Comparison of ENCODE assay signal across 10 cellular contexts in genomic region chr2:147689510-147689909, GRCh38.
DNase-seq lines count a peak whose midpoint lies in the region; ATAC-seq and TF ChIP-seq lines count a peak whose summit lies in the region.
"Had no signal": no experiment of that assay in that cellular context is flagged by ENCODE, and none has a peak within 500 bp of the region (broad histone marks: within the 10 kb centered on the region; RNA-seq: fewer than 3 reads in every experiment).

No MANE protein-coding gene starts in this region.

- POLR2A ChIA-PET in PC-3 (lab: Charles Lee; ENCODE audit: unreplicated experiment): no interaction called here

- no peak overlapping the region for H3K27ac ChIP-seq in PC-3 (ENCODE audit: low read length)

- ATAC-seq in GM19372 (IDR thresholded peaks at IDR 0.05; ENCODE audit: low read depth, unreplicated experiment) (peak; percentile 99), HG03060 (IDR thresholded peaks at IDR 0.05; ENCODE audit: low read depth, unreplicated experiment) (peak; percentile 100), PC-3 (peak; percentile 49)
- no peak for ATAC-seq in stimulated activated naive CD8-positive, alpha-beta T cell treated with anti-CD3 and anti-CD28 coated beads, Interleukin-15, amount 100 ng/mL, for 72 hours
- ATAC-seq: GM23338 had no signal

- no TSS peak for BruUV-seq in PC-3 (replicated peaks; lab: Mats Ljungman, UMichigan)

- no peak overlapping the region for H3K9ac ChIP-seq in PC-3 (ENCODE audit: low read length)

- H3K79me2 ChIP-seq in PC-3 (ENCODE audit: low read length): no peaks in the 10 kb centered on the region

- CTCF ChIA-PET in PC-3 (lab: Charles Lee): no interaction called here

- H3K9me3 ChIP-seq in PC-3 (ENCODE audit: low read length): no peaks in the 10 kb centered on the region

- H3K9me2 ChIP-seq in PC-3 (replicated peaks; ENCODE audit: low read length): no peaks in the 10 kb centered on the region

- no peak for TF ChIP-seq CTCF in PC-3 (conservative IDR thresholded peaks at IDR 0.05; ENCODE audit: low read depth, low read length)

- no peaks in the 10 kb centered on the region for H3K4me1 Mint-ChIP-seq in stimulated activated naive CD8-positive, alpha-beta T cell treated with anti-CD3 and anti-CD28 coated beads, Interleukin-15, amount 100 ng/mL, for 72 hours

- DNase-seq in Ammon's horn (ENCODE audit: low spot score) (peak; percentile 32), PC-3 (peak; percentile 23), DMS 273 treated with DMSO at 0.1 percent for 48 hours (lab: John Stamatoyannopoulos, UW) (no peak), occipital lobe (lab: John Stamatoyannopoulos, UW) (no peak)
- DNase-seq in stimulated activated naive CD8-positive, alpha-beta T cell treated with anti-CD3 and anti-CD28 coated beads, Interleukin-15, amount 100 ng/mL, for 72 hours: no peak
- DNase-seq in stimulated activated CD4-positive, alpha-beta T cell treated with anti-CD3 and anti-CD28 coated beads, Interleukin-12 subunit alpha, Interleukin-12 subunit beta, amount 100 ng/mL, for 4 hours: no peak
- DNase-seq: endodermal cell had no signal

- no peaks in the 10 kb centered on the region for H3K9me3 Mint-ChIP-seq in stimulated activated naive CD8-positive, alpha-beta T cell treated with anti-CD3 and anti-CD28 coated beads, Interleukin-15, amount 100 ng/mL, for 72 hours

- peak overlapping the region; percentile 43; the same call in 1 of the 2 replicates for H2AFZ ChIP-seq in PC-3 (ENCODE audit: low read length)
- H2AFZ ChIP-seq: GM23338 had no signal

- peaks cover 8% of the 10 kb centered on the region; the same call in 1 of the 2 replicates for H3K4me1 ChIP-seq in PC-3 (ENCODE audit: insufficient read depth, low read length)

- no peak overlapping the region for H3K4me3 Mint-ChIP-seq in stimulated activated naive CD8-positive, alpha-beta T cell treated with anti-CD3 and anti-CD28 coated beads, Interleukin-15, amount 100 ng/mL, for 72 hours
- H3K4me3 Mint-ChIP-seq: endodermal cell, GM23338 had no signal

- intact Hi-C loops in PC-3 (cut with micrococcal nuclease): no loop called here

- H3K27me3 ChIP-seq in PC-3 (ENCODE audit: low read length): no peaks in the 10 kb centered on the region

- H3K4me2 ChIP-seq in PC-3 (ENCODE audit: low read length): no peak overlapping the region
- H3K4me2 ChIP-seq: GM23338 had no signal

- H3K4me3 ChIP-seq in PC-3 (ENCODE audit: low read length): no peak overlapping the region
- H3K4me3 ChIP-seq: GM23338 had no signal

- H3K36me3 ChIP-seq in PC-3 (ENCODE audit: low read depth, low read length): no peaks in the 10 kb centered on the region

- H3K27me3 Mint-ChIP-seq in stimulated activated naive CD8-positive, alpha-beta T cell treated with anti-CD3 and anti-CD28 coated beads, Interleukin-15, amount 100 ng/mL, for 72 hours: peaks cover 18% of the 10 kb centered on the region

- no peaks in the 10 kb centered on the region for H4K20me1 ChIP-seq in PC-3 (ENCODE audit: low read length)

- no peak overlapping the region for H3K27ac Mint-ChIP-seq in stimulated activated naive CD8-positive, alpha-beta T cell treated with anti-CD3 and anti-CD28 coated beads, Interleukin-15, amount 100 ng/mL, for 72 hours
- H3K27ac Mint-ChIP-seq: endodermal cell, GM23338 had no signal

- no peaks in the 10 kb centered on the region for H3F3A ChIP-seq in PC-3 (ENCODE audit: low read length, unreplicated experiment)

Comparison
In these comparisons a context has a peak if more than half of its experiments do, and no peak if none do; other contexts are left out.
1. DNase-seq: peak in Ammon's horn (single experiment) and PC-3 (single experiment); none in DMS 273 treated with DMSO at 0.1 percent for 48 hours (single experiment), occipital lobe (single experiment), stimulated activated naive CD8-positive, alpha-beta T cell treated with anti-CD3 and anti-CD28 coated beads, Interleukin-15, amount 100 ng/mL, for 72 hours (0 of 2) and stimulated activated CD4-positive, alpha-beta T cell treated with anti-CD3 and anti-CD28 coated beads, Interleukin-12 subunit alpha, Interleukin-12 subunit beta, amount 100 ng/mL, for 4 hours (single experiment).